8 cellular contexts compared by ENCODE assay signal in the genomic region with DNA sequence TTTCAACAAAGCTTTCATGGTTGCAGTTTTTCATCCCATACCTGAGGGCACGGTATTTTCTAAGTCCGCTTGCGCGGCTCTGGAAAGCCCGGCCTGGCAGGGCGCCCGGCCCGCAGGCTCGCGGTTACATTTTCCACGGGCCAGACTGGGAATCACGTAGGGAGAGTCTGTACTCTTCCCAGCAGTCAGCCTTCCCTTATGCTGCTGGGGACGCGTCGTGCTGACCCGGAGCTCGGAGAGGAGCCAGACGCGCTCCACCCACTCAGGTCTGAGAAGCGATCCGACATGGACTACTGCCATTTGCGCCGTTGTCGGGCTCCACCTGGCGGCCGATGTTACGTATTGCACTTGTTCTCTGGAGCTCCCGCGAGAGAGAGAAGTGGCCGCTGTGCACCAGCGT.
DNase-seq lines count a peak whose midpoint lies in the region; ATAC-seq and TF ChIP-seq lines count a peak whose summit lies in the region.
"Not testable (repeated sequence)": the region's sequence is repeated elsewhere in the genome, so short reads cannot be mapped to it uniquely, and the experiment has no call there.

No MANE protein-coding gene starts in this region.

- BruUV-seq in Caco-2 (replicated peaks; lab: Mats Ljungman, UMichigan) = not testable (repeated sequence)

- not testable (repeated sequence) for H3K4me3 Mint-ChIP-seq in Caco-2 (ENCODE audit: unreplicated experiment); stimulated activated memory B cell treated with anti-CD40 and anti-IgM and Interleukin-4, amounts not matched to agents 10 μg/mL and 1 μg/mL and 100 μg/mL, for 72 hours

- TF ChIP-seq CTCF in Caco-2 (IDR thresholded peaks at IDR 0.05; ENCODE audit: insufficient read depth in 1 of 2, low read depth in 1 of 2, low read length in 1 of 2, severe bottlenecking in 1 of 2, unreplicated experiment in 1 of 2); fibroblast of mammary gland (conservative IDR thresholded peaks at IDR 0.05; ENCODE audit: control insufficient read depth, insufficient read depth, low read depth, low read length): not testable (repeated sequence)

- not testable (repeated sequence) for H3K4me1 ChIP-seq in Caco-2; HUES64 (ENCODE audit: insufficient read depth, low read length)

- not testable (repeated sequence) for H3K4me3 ChIP-seq in Caco-2 (ENCODE audit: low read depth, low read length)
- H3K4me3 ChIP-seq in HUES64 (ENCODE audit: low read length) (peak overlapping the region; percentile 40), fibroblast of mammary gland (ENCODE audit: control insufficient read depth, low read depth, low read length) (peak overlapping the region; percentile 32)

- WGBS in HUES64 = 17% methylated on average over 11 of the region's 31 CpGs

- H3K36me3 Mint-ChIP-seq in Caco-2 (ENCODE audit: insufficient read depth, unreplicated experiment); stimulated activated memory B cell treated with anti-CD40 and anti-IgM and Interleukin-4, amounts not matched to agents 10 μg/mL and 1 μg/mL and 100 μg/mL, for 72 hours: not testable (repeated sequence)

- not testable (repeated sequence) for H3K27ac Mint-ChIP-seq in Caco-2 (ENCODE audit: unreplicated experiment); stimulated activated memory B cell treated with anti-CD40 and anti-IgM and Interleukin-4, amounts not matched to agents 10 μg/mL and 1 μg/mL and 100 μg/mL, for 72 hours

- intact Hi-C loops in Caco-2 (cut with micrococcal nuclease; ENCODE audit: unreplicated experiment) = not testable (repeated sequence)

- not testable (repeated sequence) for H3K36me3 ChIP-seq in Caco-2 (ENCODE audit: control insufficient read depth, insufficient read depth, low read length); HUES64 (ENCODE audit: insufficient read depth, low read length)

- POLR2A ChIA-PET in Caco-2 (lab: Charles Lee) = not testable (repeated sequence)

- not testable (repeated sequence) for H3K9me3 ChIP-seq in Caco-2; HUES64 (ENCODE audit: insufficient read depth, low read depth, low read length)

- H3K27me3 ChIP-seq in Caco-2 (replicated peaks; ENCODE audit: control insufficient read depth, insufficient read depth, low read length); HUES64 (ENCODE audit: insufficient read depth, low read length): not testable (repeated sequence)

- peak; percentile 13 to 41 for DNase-seq in Caco-2
- DNase-seq in activated effector memory CD4-positive, alpha-beta T cell treated with Interleukin-2 at 50 U/mL for 16 hours = peak; percentile 15
- not testable (repeated sequence) for DNase-seq in fibroblast of mammary gland (ENCODE audit: low read depth)
- DNase-seq in mucosa of gallbladder (ENCODE audit: low spot score) = peak; percentile 20

- not testable (repeated sequence) for H3K27me3 Mint-ChIP-seq in Caco-2 (ENCODE audit: insufficient read depth, unreplicated experiment); stimulated activated memory B cell treated with anti-CD40 and anti-IgM and Interleukin-4, amounts not matched to agents 10 μg/mL and 1 μg/mL and 100 μg/mL, for 72 hours

- CTCF ChIA-PET in Caco-2 (lab: Charles Lee) = not testable (repeated sequence)

- H3K9ac ChIP-seq in HUES64 (ENCODE audit: low read depth, low read length) = not testable (repeated sequence)

- ATAC-seq in GM19455 (IDR thresholded peaks at IDR 0.05; ENCODE audit: unreplicated experiment) (peak; percentile 100), HG02884 (IDR thresholded peaks at IDR 0.05; ENCODE audit: unreplicated experiment) (peak; percentile 100)
- ATAC-seq in stimulated activated memory B cell treated with anti-CD40 and anti-IgM and Interleukin-4, amounts not matched to agents 10 μg/mL and 1 μg/mL and 100 μg/mL, for 72 hours = peak; percentile 93

- H3K9me3 Mint-ChIP-seq in Caco-2 (ENCODE audit: unreplicated experiment); stimulated activated memory B cell treated with anti-CD40 and anti-IgM and Interleukin-4, amounts not matched to agents 10 μg/mL and 1 μg/mL and 100 μg/mL, for 72 hours: not testable (repeated sequence)

- H3K27ac ChIP-seq in HUES64 (ENCODE audit: low read depth, low read length) = not testable (repeated sequence)

- not testable (repeated sequence) for H3K4me1 Mint-ChIP-seq in Caco-2 (ENCODE audit: low read depth, unreplicated experiment); stimulated activated memory B cell treated with anti-CD40 and anti-IgM and Interleukin-4, amounts not matched to agents 10 μg/mL and 1 μg/mL and 100 μg/mL, for 72 hours
